ENCODE assay signal across 11 cellular contexts in genomic region chr17:72514888-72515287, GRCh38.
A peak's percentile ranks its signal among the peaks of the same experiment; 100 is the strongest.
DNase-seq lines count a peak whose midpoint lies in the region; ATAC-seq and TF ChIP-seq lines count a peak whose summit lies in the region.
"Had no signal": no experiment of that assay in that cellular context is flagged by ENCODE, and none has a peak within 500 bp of the region (broad histone marks: within the 10 kb centered on the region; RNA-seq: fewer than 3 reads in every experiment).

No MANE protein-coding gene starts in this region.

- no peak overlapping the region for H3K4me3 Mint-ChIP-seq in nephron
- H3K4me3 Mint-ChIP-seq: activated T-helper 1 cell treated with anti-CD3 and anti-CD28 coated beads, Interleukin-12 subunit alpha, Interleukin-12 subunit beta, Interleukin-2, Interleukin-4 antibody, amounts not matched to agents 30 ng/mL and 10 ng/mL and 1 ng/mL, durations not matched to agents 14 hours and 24 hours and 36 hours; dendritic cell treated with granulocyte-macrophage colony-stimulating factor and Interleukin-4, amounts not matched to agents 40 ng/mL and 50 ng/mL, for 4 days had no signal

- H3K9me3 Mint-ChIP-seq in nephron: no peaks in the 10 kb centered on the region
- H3K9me3 Mint-ChIP-seq: activated T-helper 1 cell treated with anti-CD3 and anti-CD28 coated beads, Interleukin-12 subunit alpha, Interleukin-12 subunit beta, Interleukin-2, Interleukin-4 antibody, amounts not matched to agents 30 ng/mL and 10 ng/mL and 1 ng/mL, durations not matched to agents 14 hours and 24 hours and 36 hours; dendritic cell treated with granulocyte-macrophage colony-stimulating factor and Interleukin-4, amounts not matched to agents 40 ng/mL and 50 ng/mL, for 4 days had no signal

- H3K9me2 ChIP-seq in PC-3 (replicated peaks; ENCODE audit: low read length): no peaks in the 10 kb centered on the region

- no peaks in the 10 kb centered on the region for H3K36me3 ChIP-seq in PC-3 (ENCODE audit: low read depth, low read length)

- TF ChIP-seq CTCF in PC-3 (conservative IDR thresholded peaks at IDR 0.05; ENCODE audit: low read depth, low read length) (no peak), epithelial cell of proximal tubule (conservative IDR thresholded peaks at IDR 0.05; ENCODE audit: low read depth, low read length) (no peak), nephron (IDR thresholded peaks at IDR 0.05; ENCODE audit: unreplicated experiment in 3 of 3) (no peak)

- H2AFZ ChIP-seq in PC-3 (ENCODE audit: low read length): no peak overlapping the region

- H3K36me3 Mint-ChIP-seq in nephron (ENCODE audit: low read depth): no peaks in the 10 kb centered on the region

- peaks cover 45% of the 10 kb centered on the region for H3K4me1 ChIP-seq in PC-3 (ENCODE audit: insufficient read depth, low read length)

- peaks cover 3% of the 10 kb centered on the region for H3F3A ChIP-seq in PC-3 (ENCODE audit: low read length, unreplicated experiment)

- H3K9ac ChIP-seq in PC-3 (ENCODE audit: low read length): no peak overlapping the region

- peak overlapping the region; percentile 49 to 83 (median 60) for H3K27ac Mint-ChIP-seq in nephron
- H3K27ac Mint-ChIP-seq: activated T-helper 1 cell treated with anti-CD3 and anti-CD28 coated beads, Interleukin-12 subunit alpha, Interleukin-12 subunit beta, Interleukin-2, Interleukin-4 antibody, amounts not matched to agents 30 ng/mL and 10 ng/mL and 1 ng/mL, durations not matched to agents 14 hours and 24 hours and 36 hours; dendritic cell treated with granulocyte-macrophage colony-stimulating factor and Interleukin-4, amounts not matched to agents 40 ng/mL and 50 ng/mL, for 4 days had no signal

- H3K27ac ChIP-seq in PC-3 (ENCODE audit: low read length): no peak overlapping the region
- H3K27ac ChIP-seq: C4-2B had no signal

- intact Hi-C loops in PC-3 (cut with micrococcal nuclease): no loop called here

- H3K9me3 ChIP-seq in PC-3 (ENCODE audit: low read length): no peaks in the 10 kb centered on the region

- peaks cover 97% of the 10 kb centered on the region for H3K79me2 ChIP-seq in PC-3 (ENCODE audit: low read length)

- ATAC-seq in PC-3 (no peak; the same call in 1 of the 2 replicates), GM18502 (IDR thresholded peaks at IDR 0.05; ENCODE audit: poor library complexity, unreplicated experiment) (no peak), HG03442 (IDR thresholded peaks at IDR 0.05; ENCODE audit: unreplicated experiment) (no peak)

- CTCF ChIA-PET in PC-3 (lab: Charles Lee): no interaction called here

- no TSS peak for BruUV-seq in PC-3 (replicated peaks; lab: Mats Ljungman, UMichigan)

- peaks cover 30% of the 10 kb centered on the region for H3K27me3 Mint-ChIP-seq in nephron (ENCODE audit: low read depth)

- H3K4me3 ChIP-seq in PC-3 (ENCODE audit: low read length) (no peak overlapping the region), epithelial cell of proximal tubule (ENCODE audit: low read depth, low read length) (peak overlapping the region; percentile 33)

- peaks cover 9% of the 10 kb centered on the region; the same call in 1 of the 2 replicates for H4K20me1 ChIP-seq in PC-3 (ENCODE audit: low read length)

- DNase-seq in AG20443 (ENCODE audit: low spot score): peak; percentile 70
- DNase-seq in PC-3: peak; percentile 31
- DNase-seq in epithelial cell of proximal tubule (ENCODE audit: low read depth): no peak
- no peak for DNase-seq in dermis blood vessel endothelial cell
- DNase-seq in SW 1271 (lab: John Stamatoyannopoulos, UW): no peak

- no peaks in the 10 kb centered on the region for H3K27me3 ChIP-seq in PC-3 (ENCODE audit: low read length)

- H3K4me1 Mint-ChIP-seq in nephron: peaks cover 71% of the 10 kb centered on the region

- POLR2A ChIA-PET in PC-3 (lab: Charles Lee; ENCODE audit: unreplicated experiment): no interaction called here

- no peak overlapping the region for H3K4me2 ChIP-seq in PC-3 (ENCODE audit: low read length)

Comparison
In these comparisons a context has a peak if more than half of its experiments do, and no peak if none do; other contexts are left out.
1. DNase-seq: peak in AG20443 (single experiment) and PC-3 (single experiment); none in epithelial cell of proximal tubule (single experiment), dermis blood vessel endothelial cell (single experiment) and SW 1271 (0 of 2).